In genomic region chr4:39731908-39732307, GRCh38 we compare ENCODE assay signal across 1 cellular context.
TF ChIP-seq lines count a peak whose summit lies in the region.

No MANE protein-coding gene starts in this region.

TF ChIP-seq in HepG2, 621 proteins besides CTCF, POLR2A, EP300 and RAD21 (continued from another document):
- no peak for TF ChIP-seq ELF4 (CRISPR knock-in tag; IDR thresholded peaks at IDR 0.05; ENCODE audit: borderline replicate concordance)
- TF ChIP-seq ZNF740 (CRISPR knock-in tag; IDR thresholded peaks at IDR 0.05): no peak
